Comparison of ENCODE assay signal across 14 cellular contexts in the genomic region with DNA sequence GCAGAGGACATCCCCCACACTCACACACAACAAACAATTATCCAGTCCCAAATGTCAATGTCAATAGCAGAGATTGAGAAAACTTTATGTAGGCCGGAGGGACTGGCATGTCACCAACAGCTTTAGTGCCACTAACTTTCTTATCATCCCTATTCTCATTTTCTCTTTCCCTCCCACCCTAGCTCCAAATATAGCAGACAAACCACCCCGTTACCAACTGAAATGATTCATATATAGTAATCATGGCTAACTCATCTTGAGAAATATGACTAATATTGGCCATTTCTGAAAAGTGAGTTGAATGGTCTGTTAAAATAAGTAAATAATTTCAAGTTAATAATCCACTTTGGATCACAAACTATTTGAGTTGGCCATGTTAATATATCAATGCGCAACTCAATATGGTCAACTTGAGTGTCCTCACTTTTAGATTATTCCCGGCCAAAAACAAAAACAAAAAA.
DNase-seq lines count a peak whose midpoint lies in the region; ATAC-seq lines count a peak whose summit lies in the region.
"Had no signal": no experiment of that assay in that cellular context is flagged by ENCODE, and none has a peak within 500 bp of the region (broad histone marks: within the 10 kb centered on the region; RNA-seq: fewer than 3 reads in every experiment).

No MANE protein-coding gene starts in this region.

- ATAC-seq in GM19463 (IDR thresholded peaks at IDR 0.05; ENCODE audit: unreplicated experiment) (peak; percentile 74), HG02870 (IDR thresholded peaks at IDR 0.05; ENCODE audit: unreplicated experiment) (peak; percentile 59), HG03571 (IDR thresholded peaks at IDR 0.05; ENCODE audit: unreplicated experiment) (peak; percentile 81)
- ATAC-seq: A549 had no signal

- H3K4me1 Mint-ChIP-seq in T-helper 2 cell treated with Interferon-gamma antibody and Interleukin-4, amounts not matched to agents 5 μg/mL and 100 μg/mL, for 36 hours (ENCODE audit: low read depth): no peaks in the 10 kb centered on the region
- H3K4me1 Mint-ChIP-seq: activated CD4-positive, alpha-beta T cell treated with anti-CD3 and anti-CD28 coated beads, Interleukin-2, amount 10 ng/mL, durations not matched to agents 24 days and 14 days had no signal

- H3K36me3 Mint-ChIP-seq in T-helper 2 cell treated with Interferon-gamma antibody and Interleukin-4, amounts not matched to agents 5 μg/mL and 100 μg/mL, for 36 hours (ENCODE audit: low read depth): no peaks in the 10 kb centered on the region

- no peak overlapping the region for H3K4me3 Mint-ChIP-seq in T-helper 2 cell treated with Interferon-gamma antibody and Interleukin-4, amounts not matched to agents 5 μg/mL and 100 μg/mL, for 36 hours
- H3K4me3 Mint-ChIP-seq: activated CD4-positive, alpha-beta T cell treated with anti-CD3 and anti-CD28 coated beads, Interleukin-2, amount 10 ng/mL, durations not matched to agents 24 days and 14 days; activated naive CD4-positive, alpha-beta T cell treated with anti-CD3 and anti-CD28 coated beads for 36 hours had no signal

- no peaks in the 10 kb centered on the region for H3K27me3 Mint-ChIP-seq in T-helper 2 cell treated with Interferon-gamma antibody and Interleukin-4, amounts not matched to agents 5 μg/mL and 100 μg/mL, for 36 hours (ENCODE audit: low read depth)
- H3K27me3 Mint-ChIP-seq: activated CD4-positive, alpha-beta T cell treated with anti-CD3 and anti-CD28 coated beads, Interleukin-2, amount 10 ng/mL, durations not matched to agents 24 days and 14 days had no signal

- H3K9me3 Mint-ChIP-seq in T-helper 2 cell treated with Interferon-gamma antibody and Interleukin-4, amounts not matched to agents 5 μg/mL and 100 μg/mL, for 36 hours: no peaks in the 10 kb centered on the region
- H3K9me3 Mint-ChIP-seq: activated CD4-positive, alpha-beta T cell treated with anti-CD3 and anti-CD28 coated beads, Interleukin-2, amount 10 ng/mL, durations not matched to agents 24 days and 14 days had no signal

- DNase-seq in ELR (ENCODE audit: low read depth) (peak; percentile 67), NOMO-1 (lab: John Stamatoyannopoulos, UW; ENCODE audit: unreplicated experiment in 2 of 2) (no peak), EL (no peak)
- no peak for DNase-seq in activated naive CD4-positive, alpha-beta T cell (lab: John Stamatoyannopoulos, UW)
- DNase-seq in T-helper 2 cell treated with Interferon-gamma antibody and Interleukin-4, amounts not matched to agents 5 μg/mL and 100 μg/mL, for 36 hours (ENCODE audit: low spot score): no peak
- DNase-seq: activated CD4-positive, alpha-beta T cell treated with anti-CD3 and anti-CD28 coated beads, Interleukin-2, amount 10 ng/mL, durations not matched to agents 24 days and 14 days; activated naive CD4-positive, alpha-beta T cell treated with anti-CD3 and anti-CD28 coated beads for 36 hours; foreskin melanocyte; kidney glomerular epithelial cell; NCI-H1048 had no signal

- no peak overlapping the region for H3K27ac Mint-ChIP-seq in T-helper 2 cell treated with Interferon-gamma antibody and Interleukin-4, amounts not matched to agents 5 μg/mL and 100 μg/mL, for 36 hours
- H3K27ac Mint-ChIP-seq: activated CD4-positive, alpha-beta T cell treated with anti-CD3 and anti-CD28 coated beads, Interleukin-2, amount 10 ng/mL, durations not matched to agents 24 days and 14 days; activated naive CD4-positive, alpha-beta T cell treated with anti-CD3 and anti-CD28 coated beads for 36 hours had no signal
